ENCODE assay signal across 13 cellular contexts in the genomic region with DNA sequence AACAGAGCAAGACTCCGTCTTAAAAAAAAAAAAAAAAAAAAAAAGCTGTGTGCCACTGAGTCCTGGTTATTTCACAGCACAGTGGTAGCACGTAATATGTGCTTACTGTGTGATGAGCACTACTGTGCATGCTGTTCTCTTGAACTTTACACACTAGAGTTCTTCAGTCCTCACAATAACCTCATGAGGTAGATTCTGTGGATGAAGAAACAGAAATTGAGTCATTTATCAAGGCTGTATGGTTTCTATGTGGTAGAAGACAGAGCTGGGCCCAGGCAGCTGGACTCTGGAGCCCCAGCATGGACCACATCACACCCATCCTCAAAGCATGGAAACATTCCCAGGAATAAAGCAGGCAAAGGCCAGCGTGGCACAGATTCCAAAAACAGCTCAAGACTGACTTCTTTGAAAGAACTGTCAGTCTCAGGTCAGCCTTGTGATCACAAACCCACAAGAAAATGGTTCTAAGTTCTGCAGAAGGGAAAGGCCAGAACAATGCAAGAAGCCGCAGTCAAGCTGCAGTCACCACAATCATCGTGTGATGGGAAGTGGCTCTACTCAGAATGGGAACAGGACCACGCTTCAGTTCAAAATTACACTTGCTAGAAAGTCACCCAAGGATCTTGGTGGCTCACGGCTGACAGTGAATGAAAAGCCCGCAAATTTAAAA. TPM values are rescaled to one million over a fixed set of nuclear protein-coding genes. Genes with fewer than 3 reads are reported as not detected.
A peak's percentile ranks its signal among the peaks of the same experiment; 100 is the strongest.
DNase-seq lines count a peak whose midpoint lies in the region; ATAC-seq, FAIRE-seq and TF ChIP-seq lines count a peak whose summit lies in the region.
"Had no signal": no experiment of that assay in that cellular context is flagged by ENCODE, and none has a peak within 500 bp of the region (broad histone marks: within the 10 kb centered on the region; RNA-seq: fewer than 3 reads in every experiment).

No MANE protein-coding gene starts in this region.

- H3K36me3 ChIP-seq in CD4-positive, CD25-positive, alpha-beta regulatory T cell (ENCODE audit: control insufficient read depth, insufficient read depth, low read length), result peaks cover under 1% of the 10 kb centered on the region
- H3K36me3 ChIP-seq: esophagus squamous epithelium had no signal

- no peaks in the 10 kb centered on the region for H3K9me3 Mint-ChIP-seq in CD4-positive, CD25-positive, alpha-beta regulatory T cell
- H3K9me3 Mint-ChIP-seq in naive B cell, result no peaks in the 10 kb centered on the region

- no peak for DNase-seq in CD4-positive, CD25-positive, alpha-beta regulatory T cell
- DNase-seq in GM12864 (ENCODE audit: low read depth) (peak; percentile 31), UCSD-AML1 (lab: John Stamatoyannopoulos, UW; ENCODE audit: unreplicated experiment) (peak; percentile 51), naive B cell (no peak), mucosa of gallbladder (ENCODE audit: low spot score) (no peak), SIG-M5 treated with dmso at 0.1 percent for 504 hours (lab: John Stamatoyannopoulos, UW; ENCODE audit: unreplicated experiment) (no peak), D721Med (ENCODE audit: insufficient read length, low spot score) (no peak)
- DNase-seq: activated CD4-positive, CD25-positive, alpha-beta regulatory T cell; Calu3; esophagus squamous epithelium; NCI-H524 treated with DMSO at 0.1 percent for 48 hours; SIG-M5 had no signal

- peaks cover 7% of the 10 kb centered on the region for H3K4me1 ChIP-seq in CD4-positive, CD25-positive, alpha-beta regulatory T cell (ENCODE audit: control insufficient read depth, insufficient read depth, low read length, poor library complexity, severe bottlenecking)

- H3K4me3 Mint-ChIP-seq in CD4-positive, CD25-positive, alpha-beta regulatory T cell, result no peak overlapping the region
- peak overlapping the region in 5 of 8 donors; percentile 13 to 82 (median 46) for H3K4me3 Mint-ChIP-seq in naive B cell

- H3K36me3 Mint-ChIP-seq in CD4-positive, CD25-positive, alpha-beta regulatory T cell, result no peaks in the 10 kb centered on the region
- peaks cover 0 to 5% of the 10 kb centered on the region in 2 donors for H3K36me3 Mint-ChIP-seq in naive B cell

- no peaks in the 10 kb centered on the region for H3K27me3 ChIP-seq in CD4-positive, CD25-positive, alpha-beta regulatory T cell (ENCODE audit: control insufficient read depth, insufficient read depth, low read length)
- H3K27me3 ChIP-seq: esophagus squamous epithelium had no signal

- H3K4me3 ChIP-seq in CD4-positive, CD25-positive, alpha-beta regulatory T cell (ENCODE audit: low read depth, low read length), result no peak overlapping the region
- no peak overlapping the region for H3K4me3 ChIP-seq in GM12864 (ENCODE audit: low read depth, low read length)
- H3K4me3 ChIP-seq: esophagus squamous epithelium had no signal

- H3K4me1 Mint-ChIP-seq in CD4-positive, CD25-positive, alpha-beta regulatory T cell, result peaks cover 0 to 11% (median 7%) of the 10 kb centered on the region in 4 donors
- peaks cover 60 to 81% (median 71%) of the 10 kb centered on the region in 3 donors for H3K4me1 Mint-ChIP-seq in naive B cell

- no peaks in the 10 kb centered on the region for H3K9me3 ChIP-seq in CD4-positive, CD25-positive, alpha-beta regulatory T cell (ENCODE audit: control insufficient read depth in 2 of 2, low read length in 2 of 2)
- H3K9me3 ChIP-seq: esophagus squamous epithelium had no signal

- H3K27ac Mint-ChIP-seq in CD4-positive, CD25-positive, alpha-beta regulatory T cell, result peak overlapping the region in 2 of 3 donors; percentile 20 to 78
- H3K27ac Mint-ChIP-seq in naive B cell, result peak overlapping the region in 5 of 6 donors; percentile 28 to 89 (median 82)

- no peak for ATAC-seq in CD4-positive, CD25-positive, alpha-beta regulatory T cell (ENCODE audit: low read depth in 2 of 2)
- ATAC-seq in naive B cell (ENCODE audit: low read depth in 2 of 2), result peak; percentile 54 to 58

- no peak for TF ChIP-seq CTCF in GM12864 (IDR thresholded peaks at IDR 0.05; ENCODE audit: low read depth, low read length, missing control alignments)
- no peak for TF ChIP-seq CTCF in D721Med (IDR thresholded peaks at IDR 0.05; ENCODE audit: insufficient read depth, missing control alignments)

- no peaks in the 10 kb centered on the region for H3K27me3 Mint-ChIP-seq in CD4-positive, CD25-positive, alpha-beta regulatory T cell
- H3K27me3 Mint-ChIP-seq in naive B cell, result no peaks in the 10 kb centered on the region

- FAIRE-seq in D721Med (lab: Jason Lieb, UNC), result no peak
- FAIRE-seq: colon had no signal

- H3K27ac ChIP-seq in CD4-positive, CD25-positive, alpha-beta regulatory T cell (ENCODE audit: insufficient read depth, low read length, poor library complexity, severe bottlenecking), result no peak overlapping the region
- H3K27ac ChIP-seq: esophagus squamous epithelium had no signal

RNA-seq across cellular contexts. Expression of a gene that starts 49.5 kb away (rescaled TPM):
- 39.9 TPM for total RNA-seq in CD4-positive, CD25-positive, alpha-beta regulatory T cell
- polyA plus RNA-seq in CD4-positive, CD25-positive, alpha-beta regulatory T cell, result 1 to 10 TPM in 3 of 4 donors, under 1 TPM in 1; 0.71 to 2.3 (median 1.5) TPM
- 10 to 100 TPM; 10.9 to 28.0 (median 15.6) TPM for polyA plus RNA-seq in naive B cell (ENCODE audit: low read depth in 6 of 6)
- 61.4 TPM for total RNA-seq in mucosa of gallbladder

Comparison
In these comparisons a context has a peak if more than half of its experiments do, and no peak if none do; other contexts are left out.
1. ATAC-seq: peak in naive B cell (2 of 2); none in CD4-positive, CD25-positive, alpha-beta regulatory T cell (0 of 2).
2. DNase-seq: peak in GM12864 (single experiment) and UCSD-AML1 (single experiment); none in CD4-positive, CD25-positive, alpha-beta regulatory T cell (0 of 3), naive B cell (single experiment), mucosa of gallbladder (single experiment), SIG-M5 treated with dmso at 0.1 percent for 504 hours (single experiment) and D721Med (single experiment).
3. H3K4me3 Mint-ChIP-seq: peak in naive B cell (5 of 8); none in CD4-positive, CD25-positive, alpha-beta regulatory T cell (0 of 4).